Comparison of ENCODE assay signal across 9 cellular contexts in the genomic region with DNA sequence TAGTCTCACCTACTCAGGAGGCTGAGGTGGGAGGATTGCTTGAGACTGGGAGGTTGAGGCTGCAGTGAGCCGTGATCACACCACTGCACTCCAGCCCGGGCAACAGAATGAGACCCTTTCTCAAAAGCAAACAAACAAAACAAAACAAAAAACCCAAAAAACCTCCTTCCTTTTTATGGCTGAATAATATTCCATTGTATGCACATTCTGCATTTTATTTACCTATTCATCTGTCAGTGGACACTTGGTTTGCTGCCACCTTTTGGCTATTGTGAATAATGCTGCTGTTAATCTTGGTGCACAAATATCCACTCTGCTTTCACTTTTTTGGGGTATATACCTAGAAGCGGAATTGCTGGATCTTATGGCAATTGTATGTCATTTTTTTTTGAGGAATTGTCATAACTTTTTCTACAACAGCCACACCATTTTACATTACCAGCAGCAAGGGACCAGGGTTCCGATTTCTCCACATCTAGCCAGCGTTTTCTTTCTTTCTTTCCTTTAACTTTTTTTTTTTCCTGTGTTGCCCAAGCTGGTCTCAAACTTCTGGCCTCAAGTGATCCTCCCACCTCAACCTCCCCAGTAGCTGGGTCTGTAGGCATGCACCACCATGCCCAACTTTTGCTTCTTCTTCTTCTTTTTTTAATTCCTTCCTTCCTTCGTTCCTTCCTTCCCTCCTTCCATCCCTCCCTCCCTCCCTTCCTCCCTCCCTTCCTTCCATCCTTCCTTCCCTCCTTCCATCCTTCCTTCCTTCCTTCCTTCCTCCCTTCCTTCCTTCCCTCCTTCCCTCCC. TPM values are rescaled to one million over a fixed set of nuclear protein-coding genes. Genes with fewer than 3 reads are reported as not detected.
DNase-seq lines count a peak whose midpoint lies in the region; ATAC-seq and TF ChIP-seq lines count a peak whose summit lies in the region.
"Had no signal": no experiment of that assay in that cellular context is flagged by ENCODE, and none has a peak within 500 bp of the region (broad histone marks: within the 10 kb centered on the region; RNA-seq: fewer than 3 reads in every experiment).

No MANE protein-coding gene starts in this region.

- no peaks in the 10 kb centered on the region for H3K36me3 ChIP-seq in MG63

- no peak for ATAC-seq in GM21526 (IDR thresholded peaks at IDR 0.05; ENCODE audit: low FRiP score, unreplicated experiment)

- H3K27me3 ChIP-seq in MG63, result 0 out of 2 replicates have a peak, but pooled peaks cover 5% of the 10 kb centered on the region

- no peaks in the 10 kb centered on the region for H3K9me3 ChIP-seq in MG63

- peak; percentile 72 for TF ChIP-seq CTCF in LNCAP (IDR thresholded peaks at IDR 0.05)

- H3K4me3 ChIP-seq in MG63, result no peak overlapping the region

- DNase-seq in DMS 273 (lab: John Stamatoyannopoulos, UW; ENCODE audit: unreplicated experiment) (peak; percentile 61), DMS 273 treated with DMSO at 0.1 percent for 48 hours (lab: John Stamatoyannopoulos, UW) (no peak), pons (ENCODE audit: low spot score) (peak; percentile 7), MG63 (no peak), DMS79 (lab: John Stamatoyannopoulos, UW) (no peak)
- peak; percentile 25 for DNase-seq in central memory CD4-positive, alpha-beta T cell
- DNase-seq: 8988T had no signal

RNA-seq across cellular contexts. Expression of gene NKX2-5, which starts 30.6 kb away (rescaled TPM):
- 14.2 and 16.8 TPM in 2 replicates for total RNA-seq in MG63 (2014; rRNA removed; shearing (Covaris generic); ENCODE audit: low replicate concordance)

Comparison
In these comparisons a context has a peak if more than half of its experiments do, and no peak if none do; other contexts are left out.
1. DNase-seq: peak in DMS 273 (single experiment), central memory CD4-positive, alpha-beta T cell (single experiment) and pons (single experiment); none in DMS 273 treated with DMSO at 0.1 percent for 48 hours (single experiment), MG63 (single experiment) and DMS79 (single experiment).